27 cellular contexts compared by ENCODE assay signal in the genomic region with DNA sequence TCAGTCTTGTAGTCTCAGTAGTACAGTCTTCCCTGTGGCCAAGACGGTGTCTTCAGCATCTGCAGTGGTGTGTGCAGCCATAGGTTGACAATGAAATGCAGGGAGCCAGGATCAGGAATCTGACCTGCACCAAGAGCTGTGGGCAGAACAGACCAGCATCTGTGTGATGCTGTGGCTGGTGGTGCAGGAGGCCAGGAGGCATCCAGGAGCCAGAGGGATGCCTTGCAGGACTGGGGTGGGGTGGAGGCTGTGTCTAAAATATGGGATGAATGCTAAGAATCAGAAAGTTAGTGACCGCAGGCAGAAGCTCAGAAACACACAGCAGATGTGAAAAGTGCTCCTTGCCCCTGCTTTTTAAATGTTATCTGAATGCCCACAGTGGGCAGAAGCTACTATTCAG.
"Had no signal": no experiment of that assay in that cellular context is flagged by ENCODE, and none has a peak within 500 bp of the region (broad histone marks: within the 10 kb centered on the region; RNA-seq: fewer than 3 reads in every experiment).

No MANE protein-coding gene starts in this region.

- H3K27ac ChIP-seq: left lung, ovary, right atrium auricular region, right lobe of liver, tibial nerve, upper lobe of left lung, vagina had no signal

- H3K36me3 Mint-ChIP-seq: immature natural killer cell; naive thymus-derived CD4-positive, alpha-beta T cell; natural killer cell treated with Interleukin-12 subunit alpha and Interleukin-12 subunit beta and Interleukin-15 and Interleukin-18, amount 100 ng/mL, for 72 hours; stimulated activated memory B cell treated with anti-CD40 and anti-IgM and Interleukin-4, amounts not matched to agents 10 μg/mL and 1 μg/mL and 100 μg/mL, for 72 hours had no signal

- H3K27ac Mint-ChIP-seq: immature natural killer cell; naive thymus-derived CD4-positive, alpha-beta T cell; natural killer cell treated with Interleukin-12 subunit alpha and Interleukin-12 subunit beta and Interleukin-15 and Interleukin-18, amount 100 ng/mL, for 72 hours; progenitor cell of endocrine pancreas; stimulated activated memory B cell treated with anti-CD40 and anti-IgM and Interleukin-4, amounts not matched to agents 10 μg/mL and 1 μg/mL and 100 μg/mL, for 72 hours; stimulated activated naive CD8-positive, alpha-beta T cell treated with anti-CD3 and anti-CD28 coated beads, Interleukin-15, amount 100 ng/mL, for 72 hours had no signal

- H3K9me3 ChIP-seq: left lung, mucosa of descending colon, ovary, right atrium auricular region, right lobe of liver, tibial nerve, upper lobe of left lung, vagina had no signal

- H3K36me3 ChIP-seq: left lung, ovary, right atrium auricular region, right lobe of liver, tibial nerve, upper lobe of left lung, vagina had no signal

- H3K9me3 Mint-ChIP-seq: immature natural killer cell; natural killer cell treated with Interleukin-12 subunit alpha and Interleukin-12 subunit beta and Interleukin-15 and Interleukin-18, amount 100 ng/mL, for 72 hours; stimulated activated memory B cell treated with anti-CD40 and anti-IgM and Interleukin-4, amounts not matched to agents 10 μg/mL and 1 μg/mL and 100 μg/mL, for 72 hours; stimulated activated naive CD8-positive, alpha-beta T cell treated with anti-CD3 and anti-CD28 coated beads, Interleukin-15, amount 100 ng/mL, for 72 hours had no signal

- FAIRE-seq: islet of Langerhans, kidney had no signal

- H3K27me3 Mint-ChIP-seq: stimulated activated naive CD8-positive, alpha-beta T cell treated with anti-CD3 and anti-CD28 coated beads, Interleukin-15, amount 100 ng/mL, for 72 hours had no signal

- DNase-seq: hypothalamus; immature natural killer cell; kidney; left colon; left lung; midbrain; mucosa of descending colon; naive thymus-derived CD4-positive, alpha-beta T cell; right lobe of liver; stimulated activated CD4-positive, alpha-beta T cell treated with anti-CD3 and anti-CD28 coated beads, Interleukin-1b, Interleukin-23, amount 100 ng/mL, for 48 hours; stimulated activated CD4-positive, alpha-beta T cell treated with anti-CD3 and anti-CD28 coated beads, Interleukin-2, amount 100 ng/mL, for 48 hours; stimulated activated CD4-positive, alpha-beta T cell treated with anti-CD3 and anti-CD28 coated beads, Interleukin-4, amount 100 ng/mL, for 4 hours; stimulated activated CD8-positive, alpha-beta memory T cell treated with anti-CD3 and anti-CD28 coated beads, Interleukin-4, amount 100 ng/mL, for 48 hours; stimulated activated naive CD4-positive, alpha-beta T cell treated with Interleukin-2 at 50 U/mL for 16 hours; stimulated activated naive CD8-positive, alpha-beta T cell treated with anti-CD3 and anti-CD28 coated beads, Interleukin-15, amount 100 ng/mL, for 72 hours; substantia nigra had no signal

- H3K27me3 ChIP-seq: ovary, right atrium auricular region, right lobe of liver, tibial nerve, upper lobe of left lung, vagina had no signal

- H3K4me3 Mint-ChIP-seq: immature natural killer cell; naive thymus-derived CD4-positive, alpha-beta T cell; natural killer cell treated with Interleukin-12 subunit alpha and Interleukin-12 subunit beta and Interleukin-15 and Interleukin-18, amount 100 ng/mL, for 72 hours; stimulated activated memory B cell treated with anti-CD40 and anti-IgM and Interleukin-4, amounts not matched to agents 10 μg/mL and 1 μg/mL and 100 μg/mL, for 72 hours; stimulated activated naive CD8-positive, alpha-beta T cell treated with anti-CD3 and anti-CD28 coated beads, Interleukin-15, amount 100 ng/mL, for 72 hours had no signal

- H3K4me3 ChIP-seq: left lung, lung, mucosa of descending colon, ovary, right atrium auricular region, right lobe of liver, smooth muscle cell, tibial nerve, upper lobe of left lung, vagina had no signal

- H3K4me1 Mint-ChIP-seq: immature natural killer cell had no signal
